ENCODE assay signal across 9 cellular contexts in genomic region chr1:113002297-113002696, GRCh38.
"Had no signal": no experiment of that assay in that cellular context is flagged by ENCODE, and none has a peak within 500 bp of the region (broad histone marks: within the 10 kb centered on the region; RNA-seq: fewer than 3 reads in every experiment).

No MANE protein-coding gene starts in this region.

- FAIRE-seq: HTR-8/SVneo had no signal

- ATAC-seq: HCT116 had no signal

- H2AFZ ChIP-seq: GM23248 had no signal

- H3K4me3 ChIP-seq: GM23248, HAP-1 had no signal

- H3K4me1 ChIP-seq: HAP-1 had no signal

- H3K4me3 Mint-ChIP-seq: HFFc6 had no signal

- DNase-seq: GM23248, GOT3, H7, HFFc6, IMR-90, KBM-7 had no signal

- H3K36me3 ChIP-seq: HAP-1 had no signal

- H3K9me3 ChIP-seq: HAP-1 had no signal

- H3K27ac ChIP-seq: GM23248 had no signal

- H3K27ac Mint-ChIP-seq: HFFc6 had no signal

- H3K9me3 Mint-ChIP-seq: HFFc6 had no signal

- H3K9ac ChIP-seq: GM23248 had no signal
